In genomic region chr9:121309833-121310425, GRCh38 we compare ENCODE assay signal across 1 cellular context.
TF ChIP-seq lines count a peak whose summit lies in the region.

No MANE protein-coding gene starts in this region.

TF ChIP-seq in K562, 482 proteins besides CTCF, POLR2A, EP300 and RAD21:
- TF ChIP-seq RBM22 (IDR thresholded peaks at IDR 0.05; ENCODE audit: low read depth, low read length, poor library complexity, severe bottlenecking) (no peak), ZNF583 (CRISPR knock-in tag; IDR thresholded peaks at IDR 0.05) (no peak), NR2F6 (CRISPR knock-in tag; IDR thresholded peaks at IDR 0.05) (no peak), LCOR (CRISPR knock-in tag; IDR thresholded peaks at IDR 0.05) (no peak), BCOR (IDR thresholded peaks at IDR 0.05) (peak; percentile 75), ID3 (CRISPR knock-in tag; IDR thresholded peaks at IDR 0.05) (no peak), ID3 (tag; IDR thresholded peaks at IDR 0.05) (no peak), TRIM28 (IDR thresholded peaks at IDR 0.05) (peak; percentile 70; the same call in 1 of the 2 replicates), HBP1 (CRISPR knock-in tag; IDR thresholded peaks at IDR 0.05) (0 out of 2 replicates have a peak, but pooled peaks have one; percentile 38), ZNF512 (tag; IDR thresholded peaks at IDR 0.05) (0 out of 2 replicates have a peak, but pooled peaks have one; percentile 18), NR2C1 (IDR thresholded peaks at IDR 0.05) (no peak), NR2C1 (tag; IDR thresholded peaks at IDR 0.05) (no peak), ZBTB26 (CRISPR knock-in tag; IDR thresholded peaks at IDR 0.05) (0 out of 2 replicates have a peak, but pooled peaks have one; percentile 19), ZNF518B (CRISPR knock-in tag; IDR thresholded peaks at IDR 0.05) (no peak), ZKSCAN3 (CRISPR knock-in tag; IDR thresholded peaks at IDR 0.05) (no peak), KDM1A (IDR thresholded peaks at IDR 0.05) (0 out of 4 replicates have a peak, but pooled peaks of 1 of the 2 experiments have one; percentile 21), RBM25 (IDR thresholded peaks at IDR 0.05; ENCODE audit: low read depth, low read length, severe bottlenecking) (peak; percentile 94)
